Comparison of ENCODE assay signal across 14 cellular contexts in genomic region chr17:48335168-48335567, GRCh38.
A peak's percentile ranks its signal among the peaks of the same experiment; 100 is the strongest.
DNase-seq lines count a peak whose midpoint lies in the region; ATAC-seq, FAIRE-seq and TF ChIP-seq lines count a peak whose summit lies in the region.
"Had no signal": no experiment of that assay in that cellular context is flagged by ENCODE, and none has a peak within 500 bp of the region (broad histone marks: within the 10 kb centered on the region; RNA-seq: fewer than 3 reads in every experiment).

No MANE protein-coding gene starts in this region.

- intact Hi-C loops in K562 (cut with micrococcal nuclease): loop anchor here (5.0 kb wide), 1 partner anchor 183 kb away; no protein-coding TSS in a partner anchor

- TF ChIP-seq EP300 in K562 (IDR thresholded peaks at IDR 0.05; ENCODE audit: low read length): no peak

- POLR2A ChIA-PET in K562 (lab: Yijun Ruan, JAX): interaction anchor here (0.6 to 2.1 kb wide), 4 partner anchors 30 to 291 kb away, joined by 3 to 6 read pairs (median 5); partner anchors contain the start of gene HOXB9

- H4K20me1 ChIP-seq in Loucy (ENCODE audit: insufficient read depth, low read length, poor library complexity, severe bottlenecking) (no peaks in the 10 kb centered on the region), K562 (replicated peaks; ENCODE audit: control insufficient read depth, insufficient read depth, low read length) (no peaks in the 10 kb centered on the region)

- no peaks in the 10 kb centered on the region for H3K27me3 Mint-ChIP-seq in activated T-cell treated with anti-CD3 and anti-CD28 coated beads, Interleukin-2, amount 50 U/mL, for 72 hours (ENCODE audit: low read depth)
- H3K27me3 Mint-ChIP-seq: CD4-positive, alpha-beta T cell had no signal

- H3K9me3 ChIP-seq in Loucy (ENCODE audit: insufficient read depth, low read depth, low read length) (no peaks in the 10 kb centered on the region), K562 (replicated peaks; ENCODE audit: control insufficient read depth, insufficient read depth, low read depth, low read length) (no peaks in the 10 kb centered on the region)

- no peaks in the 10 kb centered on the region for H3K9me1 ChIP-seq in K562 (ENCODE audit: control insufficient read depth, insufficient read depth, low read length)

- H3K9me3 Mint-ChIP-seq in activated T-cell treated with anti-CD3 and anti-CD28 coated beads, Interleukin-2, amount 50 U/mL, for 72 hours: no peaks in the 10 kb centered on the region
- H3K9me3 Mint-ChIP-seq: CD4-positive, alpha-beta T cell; H9 had no signal

- H3K79me2 ChIP-seq in Loucy (ENCODE audit: insufficient read depth, low read length) (peaks cover 49% of the 10 kb centered on the region), K562 (ENCODE audit: control insufficient read depth, insufficient read depth, low read length) (no peaks in the 10 kb centered on the region)

- BruUV-seq in K562 (replicated peaks; lab: Mats Ljungman, UMichigan): no TSS peak

- H3F3A ChIP-seq in Loucy (ENCODE audit: low read depth): peaks cover 16% of the 10 kb centered on the region

- CTCF ChIA-PET in K562 (lab: Yijun Ruan, JAX; ENCODE audit: low intra/inter-chr PET ratio): interaction anchor here (1.3 to 2.4 kb wide), 4 partner anchors 17 to 284 kb away, joined by 3 to 19 read pairs (median 6); partner anchors contain the start of gene HOXB5

- no peaks in the 10 kb centered on the region for H3K36me3 Mint-ChIP-seq in activated T-cell treated with anti-CD3 and anti-CD28 coated beads, Interleukin-2, amount 50 U/mL, for 72 hours (ENCODE audit: insufficient read depth in 2 of 2)

- H2AFZ ChIP-seq in Loucy (ENCODE audit: low read length): peak overlapping the region; percentile 23; the same call in 1 of the 2 replicates
- no peak overlapping the region for H2AFZ ChIP-seq in K562 (ENCODE audit: low read depth, low read length)

- H3K36me3 ChIP-seq in Loucy (ENCODE audit: insufficient read depth, low read length) (no peaks in the 10 kb centered on the region), K562 (ENCODE audit: control insufficient read depth, insufficient read depth, low read length) (no peaks in the 10 kb centered on the region)

- FAIRE-seq in K562 (lab: Jason Lieb, UNC): no peak
- FAIRE-seq: HepG2 had no signal

- TF ChIP-seq RAD21 in K562 (CRISPR knock-in tag; conservative IDR thresholded peaks at IDR 0.05 in 1 of 2, IDR thresholded peaks at IDR 0.05 in 1 of 2): no peak

- no peaks in the 10 kb centered on the region for H3K9me2 ChIP-seq in Loucy (replicated peaks; ENCODE audit: low read depth, low read length)

- in situ Hi-C loops in K562 (cut with MboI): loop anchor here (5.0 kb wide), 1 partner anchor 257 kb away; the partner anchor contains the start of genes HOXB3 and HOXB5

- no peak for TF ChIP-seq POLR2A in K562 (conservative IDR thresholded peaks at IDR 0.05)

- TF ChIP-seq CTCF in Loucy (conservative IDR thresholded peaks at IDR 0.05; ENCODE audit: low read length): no peak
- TF ChIP-seq CTCF in K562 (IDR thresholded peaks at IDR 0.05 in 2 of 3, conservative IDR thresholded peaks at IDR 0.05 in 1 of 3; ENCODE audit: insufficient read depth in 2 of 3, low read depth in 1 of 3, low read length in 3 of 3): no peak
- TF ChIP-seq CTCF in omental fat pad (IDR thresholded peaks at IDR 0.05): no peak

- ATAC-seq in activated T-cell treated with anti-CD3 and anti-CD28 coated beads, Interleukin-2, amount 50 U/mL, for 72 hours (replicated peaks in 1 of 2): no peak
- no peak for ATAC-seq in K562
- ATAC-seq in GM18868 (IDR thresholded peaks at IDR 0.05; ENCODE audit: unreplicated experiment): no peak
- no peak for ATAC-seq in omental fat pad (ENCODE audit: low FRiP score)
- ATAC-seq in GM18858 (IDR thresholded peaks at IDR 0.05; ENCODE audit: unreplicated experiment): no peak
- ATAC-seq: HepG2 had no signal

- no peak overlapping the region for H3K27ac ChIP-seq in K562 (ENCODE audit: extremely low read depth, low read depth, low read length)

- H3K9ac ChIP-seq in Loucy (ENCODE audit: low read depth, low read length, poor library complexity, severe bottlenecking) (peak overlapping the region; percentile 77), K562 (ENCODE audit: insufficient read depth in 1 of 2, low read depth in 2 of 2, low read length in 2 of 2) (no peak overlapping the region)

- DNase-seq in activated T-cell treated with anti-CD3 and anti-CD28 coated beads, Interleukin-2, amount 50 U/mL, for 72 hours: no peak
- no peak for DNase-seq in activated T-cell treated with anti-CD3 and anti-CD28 coated beads, Interleukin-2, amount 50 U/mL, for 1 hour
- no peak for DNase-seq in K562 (ENCODE audit: extremely low read depth in 1 of 4, low spot score in 3 of 4)
- DNase-seq in omental fat pad (ENCODE audit: low spot score): no peak
- DNase-seq: 8988T; C1 segment of cervical spinal cord; CD4-positive, alpha-beta T cell; GOT3; H9 had no signal

- H3K27ac Mint-ChIP-seq in activated T-cell treated with anti-CD3 and anti-CD28 coated beads, Interleukin-2, amount 50 U/mL, for 72 hours: peak overlapping the region; percentile 54
- H3K27ac Mint-ChIP-seq: B cell; CD4-positive, alpha-beta T cell; H9 had no signal

- H3K4me2 ChIP-seq in Loucy (ENCODE audit: low read depth, low read length, poor library complexity, severe bottlenecking): peak overlapping the region; percentile 78
- no peak overlapping the region for H3K4me2 ChIP-seq in K562 (ENCODE audit: insufficient read depth, low read length)

- peaks cover 15% of the 10 kb centered on the region for H3K4me1 Mint-ChIP-seq in activated T-cell treated with anti-CD3 and anti-CD28 coated beads, Interleukin-2, amount 50 U/mL, for 72 hours (ENCODE audit: low read depth)
- H3K4me1 Mint-ChIP-seq: B cell had no signal

- no peak overlapping the region for H3K4me3 Mint-ChIP-seq in activated T-cell treated with anti-CD3 and anti-CD28 coated beads, Interleukin-2, amount 50 U/mL, for 72 hours
- H3K4me3 Mint-ChIP-seq: B cell; CD4-positive, alpha-beta T cell; H9 had no signal

- H3K4me3 ChIP-seq in Loucy (ENCODE audit: low read length, poor library complexity, severe bottlenecking) (peak overlapping the region; percentile 68), K562 (no peak overlapping the region)

- H3K4me1 ChIP-seq in Loucy (ENCODE audit: insufficient read depth, low read length, poor library complexity, severe bottlenecking) (peaks cover 82% of the 10 kb centered on the region), K562 (replicated peaks in 1 of 2; ENCODE audit: control insufficient read depth in 2 of 2, insufficient read depth in 2 of 2, low read length in 2 of 2) (no peaks in the 10 kb centered on the region)

- H3K27me3 ChIP-seq in Loucy (ENCODE audit: insufficient read depth, low read length, poor library complexity, severe bottlenecking): no peaks in the 10 kb centered on the region
- no peaks in the 10 kb centered on the region for H3K27me3 ChIP-seq in K562 (ENCODE audit: control insufficient read depth in 2 of 2, insufficient read depth in 2 of 2, low read length in 2 of 2)

TF ChIP-seq in K562, 482 proteins besides CTCF, POLR2A, EP300 and RAD21:
- TF ChIP-seq CBX2 (IDR thresholded peaks at IDR 0.05; ENCODE audit: insufficient read depth, low read length, poor library complexity, severe bottlenecking): peak; percentile 92
- TF ChIP-seq MTF1 (CRISPR knock-in tag; IDR thresholded peaks at IDR 0.05; ENCODE audit: borderline replicate concordance): no peak
TF ChIP-seq in K562: peak in this region for 1.
